ENCODE assay signal across 8 cellular contexts in genomic region chr11:23540101-23540561, GRCh38.
DNase-seq lines count a peak whose midpoint lies in the region; ATAC-seq, FAIRE-seq and TF ChIP-seq lines count a peak whose summit lies in the region.

No MANE protein-coding gene starts in this region.

- TF ChIP-seq CTCF in DND-41 (IDR thresholded peaks at IDR 0.05; ENCODE audit: borderline replicate concordance, extremely low read depth, low read length, poor library complexity, severe bottlenecking) (peak; percentile 82), astrocyte of the spinal cord (IDR thresholded peaks at IDR 0.05; ENCODE audit: low read depth, low read length) (peak; percentile 82), vagina (IDR thresholded peaks at IDR 0.05) (no peak)

- in situ Hi-C loops in astrocyte of the spinal cord (cut with HindIII; ENCODE audit: low sequenced_read_pairs) = no loop called here

- H3K9me3 ChIP-seq in DND-41 (ENCODE audit: insufficient read depth, low read length, severe bottlenecking) (peaks cover 2% of the 10 kb centered on the region), vagina (no peaks in the 10 kb centered on the region)

- intact Hi-C loops in vagina (cut with DNase I) = no loop called here

- H3K27ac ChIP-seq in DND-41 (ENCODE audit: low read length) = peak overlapping the region; percentile 77
- no peak overlapping the region for H3K27ac ChIP-seq in vagina

- peak overlapping the region; percentile 47 for H3K9ac ChIP-seq in DND-41 (ENCODE audit: low read depth, low read length)

- no peaks in the 10 kb centered on the region for H3K27me3 ChIP-seq in DND-41 (ENCODE audit: insufficient read depth, low read length, poor library complexity)
- no peaks in the 10 kb centered on the region for H3K27me3 ChIP-seq in vagina

- peak; percentile 91 for ATAC-seq in DND-41 (ENCODE audit: insufficient read depth, low read depth)
- peak; percentile 95 for ATAC-seq in GM19351 (IDR thresholded peaks at IDR 0.05; ENCODE audit: unreplicated experiment)
- peak; percentile 84 for ATAC-seq in HG03135 (IDR thresholded peaks at IDR 0.05; ENCODE audit: unreplicated experiment)

- H3K4me1 ChIP-seq in DND-41 (ENCODE audit: insufficient read depth, low read length) = peaks cover 33% of the 10 kb centered on the region
- no peaks in the 10 kb centered on the region for H3K4me1 ChIP-seq in vagina

- no peaks in the 10 kb centered on the region for H3K79me2 ChIP-seq in DND-41 (ENCODE audit: insufficient read depth, low read length)

- DNase-seq in DND-41 = peak; percentile 43
- peak; percentile 6 for DNase-seq in NCI-H2171 (lab: John Stamatoyannopoulos, UW)
- peak; percentile 46 for DNase-seq in astrocyte of the spinal cord (ENCODE audit: low read depth, low spot score)
- DNase-seq in left kidney (ENCODE audit: low read depth, low spot score) = peak; percentile 72
- peak; percentile 54 for DNase-seq in urothelium cell line (ENCODE audit: low spot score)
- DNase-seq in vagina (ENCODE audit: extremely low spot score in 2 of 2) = no peak

- H3K4me3 ChIP-seq in DND-41 (ENCODE audit: low read depth in 1 of 2, low read length in 2 of 2) = 0 out of 4 replicates have a peak overlapping the region, but pooled peaks of 1 of the 2 experiments have one; percentile 17
- no peak overlapping the region for H3K4me3 ChIP-seq in astrocyte of the spinal cord (ENCODE audit: low read depth, low read length)
- H3K4me3 ChIP-seq in vagina = no peak overlapping the region

- FAIRE-seq in urothelium cell line (lab: Jason Lieb, UNC) = no peak

- peak overlapping the region; percentile 42; the same call in 1 of the 2 replicates for H3K4me2 ChIP-seq in DND-41 (ENCODE audit: insufficient read depth, low read length)

- no peaks in the 10 kb centered on the region for H4K20me1 ChIP-seq in DND-41 (ENCODE audit: insufficient read depth, low read length)

- H2AFZ ChIP-seq in DND-41 (ENCODE audit: low read depth, low read length) = peak overlapping the region; percentile 84

- H3K36me3 ChIP-seq in DND-41 (ENCODE audit: insufficient read depth, low read length) (no peaks in the 10 kb centered on the region), vagina (no peaks in the 10 kb centered on the region)

- TF ChIP-seq POLR2A in vagina (IDR thresholded peaks at IDR 0.05) = no peak

Comparison
In these comparisons a context has a peak if more than half of its experiments do, and no peak if none do; other contexts are left out.
1. DNase-seq: peak in DND-41 (single experiment), NCI-H2171 (single experiment), astrocyte of the spinal cord (single experiment), left kidney (single experiment) and urothelium cell line (single experiment); none in vagina (0 of 2).
2. CTCF ChIP-seq: peak in DND-41 (single experiment) and astrocyte of the spinal cord (single experiment); none in vagina (0 of 3).
3. Peak in every context shown above with its lines, with median percentiles within 50 percentile points of each other: ATAC-seq.